Comparison of ENCODE assay signal across 29 cellular contexts in the genomic region with DNA sequence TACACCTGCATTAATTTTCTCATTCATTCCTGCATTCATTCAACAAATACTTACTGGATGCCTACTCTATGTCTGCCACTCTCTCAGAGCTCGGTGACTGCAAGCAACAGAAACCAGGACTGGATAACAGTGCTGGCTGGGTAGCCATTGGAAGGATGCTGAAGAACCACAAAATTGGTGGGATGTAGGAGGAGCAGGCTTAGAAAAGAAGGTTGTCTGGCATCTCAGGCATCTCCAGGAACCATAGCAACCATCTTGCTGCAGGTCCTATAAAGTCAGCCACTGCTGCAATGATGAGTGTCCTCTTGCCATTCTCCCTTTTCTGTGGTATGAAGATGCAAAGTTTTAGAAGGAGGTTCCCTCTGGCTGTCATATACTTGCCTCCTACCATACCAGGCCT.
"Had no signal": no experiment of that assay in that cellular context is flagged by ENCODE, and none has a peak within 500 bp of the region (broad histone marks: within the 10 kb centered on the region; RNA-seq: fewer than 3 reads in every experiment).

No MANE protein-coding gene starts in this region.

- H3K9me3 ChIP-seq: ascending aorta had no signal

- H3K4me1 ChIP-seq: ascending aorta had no signal

- H3K36me3 ChIP-seq: ascending aorta, WERI-Rb-1 had no signal

- H3K4me3 ChIP-seq: ascending aorta had no signal

- ATAC-seq: activated CD4-positive, alpha-beta T cell treated with anti-CD3 and anti-CD28 coated beads for 36 hours; activated CD4-positive, CD25-positive, alpha-beta regulatory T cell treated with anti-CD3 and anti-CD28 coated beads, Interleukin-2, amount 50 U/mL, for 24 hours; activated CD8-positive, alpha-beta memory T cell treated with anti-CD3 and anti-CD28 coated beads, Interleukin-2, amount 10 ng/mL, durations not matched to agents 7 days and 5 days; activated CD8-positive, alpha-beta T cell treated with anti-CD3 and anti-CD28 coated beads, Interleukin-2, amount 10 ng/mL, durations not matched to agents 7 days and 5 days; activated naive CD8-positive, alpha-beta T cell treated with anti-CD3 and anti-CD28 coated beads, Interleukin-2, amount 50 U/mL, for 24 hours; WTC11 had no signal

- H3K27ac ChIP-seq: ascending aorta, WERI-Rb-1 had no signal

- H3K27me3 ChIP-seq: ascending aorta had no signal

- DNase-seq: activated CD4-positive, alpha-beta memory T cell treated with anti-CD3 and anti-CD28 coated beads, Interleukin-2, amount 10 ng/mL, durations not matched to agents 7 days and 5 days; activated CD4-positive, alpha-beta T cell treated with anti-CD3 and anti-CD28 coated beads for 1 hour; activated CD4-positive, alpha-beta T cell treated with anti-CD3 and anti-CD28 coated beads for 36 hours; activated CD4-positive, alpha-beta T cell treated with anti-CD3 and anti-CD28 coated beads for 48 hours; activated CD4-positive, alpha-beta T cell treated with anti-CD3 and anti-CD28 coated beads, Interleukin-2, amount 10 ng/mL, durations not matched to agents 7 days and 5 days; activated CD4-positive, alpha-beta T cell treated with anti-CD3 and anti-CD28 coated beads, Interleukin-2, amount 50 U/mL, for 48 hours; activated CD4-positive, CD25-positive, alpha-beta regulatory T cell; activated CD8-positive, alpha-beta memory T cell treated with anti-CD3 and anti-CD28 coated beads for 24 hours; activated CD8-positive, alpha-beta memory T cell treated with anti-CD3 and anti-CD28 coated beads, Interleukin-2, amount 10 ng/mL, durations not matched to agents 7 days and 5 days; activated CD8-positive, alpha-beta memory T cell treated with anti-CD3 and anti-CD28 coated beads, Interleukin-2, amount 50 U/mL, for 48 hours; activated CD8-positive, alpha-beta T cell treated with anti-CD3 and anti-CD28 coated beads, Interleukin-2, amount 10 ng/mL, durations not matched to agents 7 days and 5 days; activated effector memory CD4-positive, alpha-beta T cell treated with Interleukin-2 at 50 U/mL for 16 hours; activated gamma-delta T cell; activated naive CD4-positive, alpha-beta T cell treated with anti-CD3 and anti-CD28 coated beads, Interleukin-2, amount 10 ng/mL, durations not matched to agents 7 days and 5 days; activated naive CD4-positive, alpha-beta T cell treated with Interleukin-2 at 50 U/mL for 16 hours; activated naive CD8-positive, alpha-beta T cell treated with anti-CD3 and anti-CD28 coated beads, Interleukin-2, amount 10 ng/mL, durations not matched to agents 7 days and 5 days; activated naive CD8-positive, alpha-beta T cell treated with anti-CD3 and anti-CD28 coated beads, Interleukin-2, amount 50 U/mL, for 24 hours; activated T-cell treated with anti-CD3 and anti-CD28 coated beads, Interleukin-2, amount 50 U/mL, for 24 hours; activated T-cell treated with anti-CD3 and anti-CD28 coated beads, Interleukin-2, amount 50 U/mL, for 48 hours; amygdala; anterior cingulate cortex; central memory CD4-positive, alpha-beta T cell; T-helper 1 cell; T-helper 2 cell; T-helper 9 cell; WERI-Rb-1 had no signal
